ENCODE assay signal across 12 cellular contexts in the genomic region with DNA sequence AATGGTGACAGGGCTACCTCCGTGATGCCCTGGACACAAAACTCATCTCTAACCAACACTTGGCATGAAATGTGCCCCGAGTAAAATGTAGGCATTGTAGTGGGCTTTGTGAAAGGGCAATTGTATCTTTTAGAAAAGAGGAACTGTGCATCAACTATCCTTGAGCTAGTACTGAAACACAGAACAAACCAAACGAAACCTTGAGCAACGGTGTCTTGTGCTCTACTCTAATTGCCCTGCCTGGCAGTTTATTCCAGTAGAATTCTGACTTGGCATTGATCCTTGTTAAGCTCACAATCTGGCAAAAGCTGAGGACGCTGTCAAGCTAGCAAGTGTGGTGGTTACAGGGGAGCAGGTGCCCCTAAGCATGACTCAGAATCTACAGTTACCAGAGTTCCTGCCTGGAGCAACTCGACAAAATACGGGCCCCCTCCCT.
DNase-seq lines count a peak whose midpoint lies in the region; ATAC-seq lines count a peak whose summit lies in the region.
"Had no signal": no experiment of that assay in that cellular context is flagged by ENCODE, and none has a peak within 500 bp of the region (broad histone marks: within the 10 kb centered on the region; RNA-seq: fewer than 3 reads in every experiment).

No MANE protein-coding gene starts in this region.

- peak; percentile 63 for DNase-seq in Ammon's horn (ENCODE audit: low spot score)
- peak; percentile 6 for DNase-seq in NCI-H69 (lab: John Stamatoyannopoulos, UW)
- DNase-seq in foreskin melanocyte: peak; percentile 78
- no peak for DNase-seq in activated CD8-positive, alpha-beta memory T cell treated with anti-CD3 and anti-CD28 coated beads, Interleukin-2, amount 50 U/mL, for 4 hours
- no peak for DNase-seq in NCI-H2107 (lab: John Stamatoyannopoulos, UW)
- DNase-seq in HUDEP-2 (lab: John Stamatoyannopoulos, UW; ENCODE audit: unreplicated experiment in 76 of 76): no peak
- DNase-seq: brain microvascular endothelial cell, islet precursor cell, NCI-H345, T-helper 9 cell had no signal

- ATAC-seq in GM18867 (IDR thresholded peaks at IDR 0.05; ENCODE audit: unreplicated experiment) (peak; percentile 52), HG02981 (IDR thresholded peaks at IDR 0.05; ENCODE audit: unreplicated experiment) (no peak)

Comparison
In these comparisons a context has a peak if more than half of its experiments do, and no peak if none do; other contexts are left out.
1. DNase-seq: peak in Ammon's horn (single experiment), NCI-H69 (single experiment) and foreskin melanocyte (single experiment); none in activated CD8-positive, alpha-beta memory T cell treated with anti-CD3 and anti-CD28 coated beads, Interleukin-2, amount 50 U/mL, for 4 hours (single experiment), NCI-H2107 (single experiment) and HUDEP-2 (0 of 76).